9 cellular contexts compared by ENCODE assay signal in the genomic region with DNA sequence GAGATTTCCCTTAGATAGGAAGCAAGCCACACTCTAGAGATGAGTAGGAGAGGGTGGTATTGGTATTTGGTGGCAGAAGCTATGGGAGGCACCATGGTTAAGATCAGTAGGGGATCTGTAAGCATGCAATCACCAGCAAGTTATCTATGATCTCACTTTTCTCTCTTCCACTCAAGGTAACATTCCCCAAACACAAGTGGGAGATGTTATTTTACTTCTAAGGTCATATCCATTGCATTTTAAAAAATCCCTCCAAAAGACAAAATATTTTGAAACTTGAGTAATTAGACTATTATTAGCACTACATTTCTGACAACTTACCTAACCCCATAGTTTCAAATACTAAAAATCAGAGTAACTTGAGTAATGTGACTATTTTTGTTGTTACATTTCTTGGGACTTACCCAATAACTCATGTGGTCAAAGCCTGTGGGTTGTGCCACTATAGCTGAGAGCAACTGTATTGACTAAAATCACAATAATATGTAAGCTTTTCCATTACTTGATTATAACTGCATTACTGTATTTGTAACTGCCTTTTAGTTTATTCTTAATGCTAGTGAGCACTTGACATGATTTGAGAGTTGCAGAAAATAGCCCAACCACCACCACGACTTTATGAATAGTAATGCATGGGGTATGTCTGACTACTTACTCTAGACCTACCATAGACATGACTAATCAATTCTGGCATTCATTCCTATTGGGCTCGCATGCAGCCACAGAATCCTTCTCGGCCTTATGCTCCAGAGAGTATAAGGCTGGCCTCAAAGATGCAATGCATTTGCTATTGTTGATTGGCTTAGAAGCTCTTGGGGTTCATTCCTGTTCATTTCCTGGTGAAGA.
DNase-seq lines count a peak whose midpoint lies in the region; ATAC-seq and TF ChIP-seq lines count a peak whose summit lies in the region.
"Had no signal": no experiment of that assay in that cellular context is flagged by ENCODE, and none has a peak within 500 bp of the region (broad histone marks: within the 10 kb centered on the region; RNA-seq: fewer than 3 reads in every experiment).

No MANE protein-coding gene starts in this region.

- H3K9ac ChIP-seq in GM23248 = no peak overlapping the region

- intact Hi-C loops in esophagus muscularis mucosa (cut with DNase I) = no loop called here

- in situ Hi-C loops in GM23248 (cut with MboI) = no loop called here

- TF ChIP-seq POLR2A in GM18505 (IDR thresholded peaks at IDR 0.05; ENCODE audit: borderline replicate concordance, extremely low read depth, insufficient read depth, insufficient read length) (no peak), esophagus muscularis mucosa (IDR thresholded peaks at IDR 0.05; ENCODE audit: low read depth) (no peak)

- TF ChIP-seq CTCF in esophagus muscularis mucosa (IDR thresholded peaks at IDR 0.05) = no peak

- H3K27me3 ChIP-seq in GM23248 (replicated peaks; ENCODE audit: insufficient read depth) (no peaks in the 10 kb centered on the region; the same call in 1 of the 2 replicates), esophagus muscularis mucosa (no peaks in the 10 kb centered on the region)

- peak; percentile 91 for DNase-seq in GM23248
- DNase-seq in kidney tubule cell (ENCODE audit: low spot score) = peak; percentile 97
- no peak for DNase-seq in esophagus muscularis mucosa (ENCODE audit: extremely low spot score)
- no peak for DNase-seq in cerebellar nuclear complex (lab: John Stamatoyannopoulos, UW)
- no peak for DNase-seq in SKM-1 treated with dmso at 0.1 percent for 144 hours (lab: John Stamatoyannopoulos, UW; ENCODE audit: unreplicated experiment)
- no peak for DNase-seq in NCI-H510A treated with DMSO at 0.1 percent for 48 hours (lab: John Stamatoyannopoulos, UW)
- DNase-seq: RPMI8226 had no signal

- H3K79me2 ChIP-seq in GM23248 (ENCODE audit: insufficient read depth) = no peaks in the 10 kb centered on the region

- no peaks in the 10 kb centered on the region for H3K9me2 ChIP-seq in GM23248 (ENCODE audit: insufficient read depth)

- peak overlapping the region; percentile 35 for H3K4me2 ChIP-seq in GM23248 (ENCODE audit: unreplicated experiment)

- TF ChIP-seq EP300 in esophagus muscularis mucosa (IDR thresholded peaks at IDR 0.05) = no peak

- 1 to 5% methylated on average over 3 of the region's 3 CpGs for WGBS in GM23248 (ENCODE audit: low coverage in 1 of 2, low lambda C conversion rate in 2 of 2, missing lambda C conversion rate in 2 of 2), 2 experiments
- WGBS in esophagus muscularis mucosa = 77% methylated on average over 3 of the region's 3 CpGs

- no peaks in the 10 kb centered on the region for H4K20me1 ChIP-seq in GM23248 (ENCODE audit: insufficient read depth)

- peaks cover 12% of the 10 kb centered on the region for H3F3A ChIP-seq in GM23248 (ENCODE audit: insufficient read depth)

- H3K36me3 ChIP-seq in GM23248 (ENCODE audit: low read depth) (no peaks in the 10 kb centered on the region), esophagus muscularis mucosa (no peaks in the 10 kb centered on the region)

- H3K9me3 ChIP-seq in GM23248 (ENCODE audit: low read depth) = no peaks in the 10 kb centered on the region
- no peaks in the 10 kb centered on the region for H3K9me3 ChIP-seq in esophagus muscularis mucosa

- H3K4me1 ChIP-seq in GM23248 (ENCODE audit: insufficient read depth) (peaks cover 16% of the 10 kb centered on the region), esophagus muscularis mucosa (no peaks in the 10 kb centered on the region)

- H2AFZ ChIP-seq in GM23248 = no peak overlapping the region; the same call in 1 of the 2 replicates

- H3K4me3 ChIP-seq in GM23248 (no peak overlapping the region), esophagus muscularis mucosa (no peak overlapping the region)

- ATAC-seq in GM18505 (IDR thresholded peaks at IDR 0.05; ENCODE audit: unreplicated experiment) (peak; percentile 83), HG03575 (IDR thresholded peaks at IDR 0.05; ENCODE audit: extremely low read depth, insufficient number of reproducible peaks, low FRiP score, unreplicated experiment) (peak; percentile 67)

- peak overlapping the region; percentile 51 for H3K27ac ChIP-seq in GM23248
- no peak overlapping the region for H3K27ac ChIP-seq in esophagus muscularis mucosa (replicated peaks in 1 of 4)

Comparison
In these comparisons a context has a peak if more than half of its experiments do, and no peak if none do; other contexts are left out.
1. DNase-seq: peak in GM23248 (single experiment) and kidney tubule cell (single experiment); none in esophagus muscularis mucosa (single experiment), cerebellar nuclear complex (0 of 2), SKM-1 treated with dmso at 0.1 percent for 144 hours (single experiment) and NCI-H510A treated with DMSO at 0.1 percent for 48 hours (single experiment).